In genomic region chr6:89116702-89117101, GRCh38 we compare ENCODE assay signal across 10 cellular contexts. TPM values are rescaled to one million over a fixed set of nuclear protein-coding genes. Genes with fewer than 3 reads are reported as not detected.
A peak's percentile ranks its signal among the peaks of the same experiment; 100 is the strongest.
DNase-seq lines count a peak whose midpoint lies in the region; ATAC-seq, FAIRE-seq and TF ChIP-seq lines count a peak whose summit lies in the region.
"Had no signal": no experiment of that assay in that cellular context is flagged by ENCODE, and none has a peak within 500 bp of the region (broad histone marks: within the 10 kb centered on the region; RNA-seq: fewer than 3 reads in every experiment).

No MANE protein-coding gene starts in this region.

- peak overlapping the region; percentile 74 for H3K4me3 ChIP-seq in H7 (ENCODE audit: insufficient read depth, low read depth, low read length)
- H3K4me3 ChIP-seq in SK-N-MC: peak overlapping the region; percentile 76
- H3K4me3 ChIP-seq in fibroblast of pulmonary artery (replicated peaks; ENCODE audit: low read depth, low read length): peak overlapping the region; percentile 57
- H3K4me3 ChIP-seq in rectal smooth muscle tissue (ENCODE audit: low read length): peak overlapping the region; percentile 72
- H3K4me3 ChIP-seq: mucosa of descending colon had no signal

- H3K9ac ChIP-seq in SK-N-MC (ENCODE audit: insufficient read length): peak overlapping the region; percentile 69
- no peak overlapping the region for H3K9ac ChIP-seq in rectal smooth muscle tissue (ENCODE audit: low read length)

- H3K27ac ChIP-seq in SK-N-MC (no peak overlapping the region), rectal smooth muscle tissue (ENCODE audit: low read depth, low read length) (no peak overlapping the region)

- no peak for FAIRE-seq in GM12891 (lab: Jason Lieb, UNC)

- DNase-seq in H7 (peak; percentile 40), SK-N-MC (ENCODE audit: low read depth, low spot score) (no peak), fibroblast of pulmonary artery (ENCODE audit: low read depth) (no peak), GM12891 (ENCODE audit: insufficient read length, low spot score) (no peak)
- no peak for DNase-seq in stimulated activated CD8-positive, alpha-beta memory T cell treated with anti-CD3 and anti-CD28 coated beads, Interleukin-4, amount 100 ng/mL, for 48 hours
- DNase-seq: SIG-M5 had no signal

- H3K4me1 ChIP-seq in rectal smooth muscle tissue (ENCODE audit: control insufficient read depth, insufficient read depth, low read length): peaks cover 3% of the 10 kb centered on the region

- H3K27me3 ChIP-seq in H7 (ENCODE audit: control insufficient read depth, insufficient read depth, low read length) (peaks cover 40% of the 10 kb centered on the region), rectal smooth muscle tissue (ENCODE audit: control insufficient read depth, insufficient read depth, low read length) (no peaks in the 10 kb centered on the region)

- ATAC-seq in GM18519 (IDR thresholded peaks at IDR 0.05; ENCODE audit: low FRiP score, unreplicated experiment) (no peak), HG03135 (IDR thresholded peaks at IDR 0.05; ENCODE audit: unreplicated experiment) (no peak)

- no peaks in the 10 kb centered on the region for H3K36me3 ChIP-seq in H7 (replicated peaks; ENCODE audit: control insufficient read depth, insufficient read depth, low read length)
- H3K36me3 ChIP-seq in SK-N-MC (ENCODE audit: insufficient read depth, low read length): no peaks in the 10 kb centered on the region
- no peaks in the 10 kb centered on the region for H3K36me3 ChIP-seq in rectal smooth muscle tissue (ENCODE audit: control insufficient read depth, insufficient read depth, low read length)

- no peak for TF ChIP-seq POLR2A in GM12891 (IDR thresholded peaks at IDR 0.05; ENCODE audit: low read depth, low read length)

- no peak for TF ChIP-seq CTCF in fibroblast of pulmonary artery (IDR thresholded peaks at IDR 0.05; ENCODE audit: low read length, missing control alignments)

- no peaks in the 10 kb centered on the region for H3K9me3 ChIP-seq in SK-N-MC (ENCODE audit: low read depth, low read length)
- H3K9me3 ChIP-seq: mucosa of descending colon had no signal

TF ChIP-seq in GM12891, 5 proteins besides CTCF, POLR2A, EP300 and RAD21:
- no peak for TF ChIP-seq POLR2AphosphoS5 (IDR thresholded peaks at IDR 0.05; ENCODE audit: low read depth, low read length)
- TF ChIP-seq SPI1 (IDR thresholded peaks at IDR 0.05; ENCODE audit: low read depth, low read length): no peak

RNA-seq across cellular contexts. Expression of gene SRSF12, which starts 1.2 kb away (rescaled TPM):
- 2.1 and 3.7 TPM in 2 replicates for total RNA-seq in H7 (2014; rRNA removed; shearing (Covaris generic))
- polyA plus RNA-seq in GM12891 (2012; ENCODE audit: low read depth, missing spikeins): 0.30 TPM

RNA-seq across cellular contexts. Expression of gene PM20D2, which starts 29.2 kb away (rescaled TPM):
- 2.0 and 3.1 TPM in 2 replicates for total RNA-seq in H7 (2014; rRNA removed; shearing (Covaris generic))
- 4.0 TPM for polyA plus RNA-seq in GM12891 (2012; ENCODE audit: low read depth, missing spikeins)

RNA-seq across cellular contexts. Expression of gene PNRC1, which starts 36.2 kb away (rescaled TPM):
- total RNA-seq in H7 (2014; rRNA removed; shearing (Covaris generic)): 12.7 and 21.5 TPM in 2 replicates
- 42.8 TPM for polyA plus RNA-seq in GM12891 (2012; ENCODE audit: low read depth, missing spikeins)
